Comparison of ENCODE assay signal across 18 cellular contexts in genomic region chr12:124448241-124448954, GRCh38.
DNase-seq lines count a peak whose midpoint lies in the region; ATAC-seq, FAIRE-seq and TF ChIP-seq lines count a peak whose summit lies in the region.
"Had no signal": no experiment of that assay in that cellular context is flagged by ENCODE, and none has a peak within 500 bp of the region (broad histone marks: within the 10 kb centered on the region; RNA-seq: fewer than 3 reads in every experiment).

No MANE protein-coding gene starts in this region.

- no peak overlapping the region for H3K4me3 ChIP-seq in astrocyte (ENCODE audit: insufficient read depth, low read depth, low read length)
- no peak overlapping the region for H3K4me3 ChIP-seq in neural progenitor cell
- H3K4me3 ChIP-seq: A549, GM23248, SJCRH30 had no signal

- intact Hi-C loops in Right ventricle myocardium superior (cut with DNase I) = no loop called here
- intact Hi-C loops in cardiac septum (cut with DNase I) = no loop called here

- H3K79me2 ChIP-seq in astrocyte (ENCODE audit: insufficient read depth, low read length) = peaks cover 59% of the 10 kb centered on the region
- no peaks in the 10 kb centered on the region for H3K79me2 ChIP-seq in neural progenitor cell (ENCODE audit: low read depth)

- H3K9me3 ChIP-seq in astrocyte (ENCODE audit: insufficient read depth, low read depth, low read length) (no peaks in the 10 kb centered on the region), neural progenitor cell (ENCODE audit: low read depth) (no peaks in the 10 kb centered on the region)
- H3K9me3 ChIP-seq: A549, SJCRH30 had no signal

- no peak overlapping the region for H3K27ac ChIP-seq in astrocyte (ENCODE audit: low read depth, low read length)
- H3K27ac ChIP-seq in neural progenitor cell = no peak overlapping the region
- H3K27ac ChIP-seq: A549, C4-2B, GM23248, SJCRH30 had no signal

- H3K9ac ChIP-seq in astrocyte (ENCODE audit: low read length) (no peak overlapping the region), neural progenitor cell (no peak overlapping the region)
- H3K9ac ChIP-seq: GM23248 had no signal

- no peak overlapping the region for H2AFZ ChIP-seq in astrocyte (ENCODE audit: low read depth, low read length)
- H2AFZ ChIP-seq in neural progenitor cell (replicated peaks) = no peak overlapping the region
- H2AFZ ChIP-seq: GM23248 had no signal

- H3K27ac Mint-ChIP-seq in astrocyte (ENCODE audit: unreplicated experiment) (peak overlapping the region; percentile 43), neural progenitor cell (peak overlapping the region; percentile 83)

- H3K36me3 Mint-ChIP-seq in astrocyte (ENCODE audit: low read depth, unreplicated experiment) = peaks cover 24% of the 10 kb centered on the region
- peaks cover 9% of the 10 kb centered on the region for H3K36me3 Mint-ChIP-seq in neural progenitor cell

- H3F3A ChIP-seq in neural progenitor cell (ENCODE audit: low read depth) = peaks cover 11% of the 10 kb centered on the region

- TF ChIP-seq CTCF in astrocyte (IDR thresholded peaks at IDR 0.05; ENCODE audit: insufficient read depth, low read depth, low read length) = no peak
- TF ChIP-seq CTCF in neural progenitor cell (IDR thresholded peaks at IDR 0.05) = no peak

- no peak overlapping the region for H3K4me2 ChIP-seq in astrocyte (ENCODE audit: low read length)
- H3K4me2 ChIP-seq in neural progenitor cell = no peak overlapping the region
- H3K4me2 ChIP-seq: A549 had no signal

- H3K9me3 Mint-ChIP-seq in astrocyte (ENCODE audit: unreplicated experiment) (no peaks in the 10 kb centered on the region), neural progenitor cell (no peaks in the 10 kb centered on the region)

- ATAC-seq in Right ventricle myocardium superior (ENCODE audit: poor library complexity) (no peak), GM21381 (IDR thresholded peaks at IDR 0.05; ENCODE audit: unreplicated experiment) (no peak)
- ATAC-seq: A549, HCT116 had no signal

- peaks cover 7% of the 10 kb centered on the region for H3K36me3 ChIP-seq in astrocyte (ENCODE audit: insufficient read depth, low read length)
- no peaks in the 10 kb centered on the region for H3K36me3 ChIP-seq in neural progenitor cell

- H3K4me1 ChIP-seq in astrocyte (ENCODE audit: insufficient read depth, low read length) (peaks cover 18% of the 10 kb centered on the region), neural progenitor cell (peaks cover 21% of the 10 kb centered on the region)

- H4K20me1 ChIP-seq in astrocyte (ENCODE audit: insufficient read depth, low read length) (peaks cover 86% of the 10 kb centered on the region), neural progenitor cell (ENCODE audit: low read depth) (peaks cover 49% of the 10 kb centered on the region)

- peak; percentile 19 for DNase-seq in Right ventricle myocardium superior
- DNase-seq in cardiac septum (ENCODE audit: low spot score) = no peak
- DNase-seq in astrocyte (ENCODE audit: low read depth) = no peak
- DNase-seq in neural progenitor cell (ENCODE audit: low spot score) = no peak
- no peak for DNase-seq in amniotic stem cell (lab: John Stamatoyannopoulos, UW)
- no peak for DNase-seq in SIG-M5 treated with dmso at 0.1 percent for 504 hours (lab: John Stamatoyannopoulos, UW; ENCODE audit: unreplicated experiment)
- no peak for DNase-seq in stimulated activated CD4-positive, alpha-beta T cell treated with anti-CD3 and anti-CD28 coated beads, Interleukin-4, amount 100 ng/mL, for 4 hours
- DNase-seq: GM23248, KBM-7, MV-4-11, NCI-H1417, NCI-H187 treated with DMSO at 0.1 percent for 48 hours, NCI-H526 treated with DMSO at 0.1 percent for 48 hours, SJCRH30 had no signal

- H3K27me3 ChIP-seq in astrocyte (ENCODE audit: insufficient read depth, low read length) (no peaks in the 10 kb centered on the region), neural progenitor cell (no peaks in the 10 kb centered on the region)
- H3K27me3 ChIP-seq: SJCRH30 had no signal

- H3K4me3 Mint-ChIP-seq in astrocyte (ENCODE audit: unreplicated experiment) = no peak overlapping the region
- no peak overlapping the region for H3K4me3 Mint-ChIP-seq in neural progenitor cell

- H3K27me3 Mint-ChIP-seq in astrocyte (ENCODE audit: low read depth, unreplicated experiment) (no peaks in the 10 kb centered on the region), neural progenitor cell (ENCODE audit: insufficient read depth, low read depth) (peaks cover 6% of the 10 kb centered on the region)

- peaks cover 31% of the 10 kb centered on the region for H3K4me1 Mint-ChIP-seq in astrocyte (ENCODE audit: low read depth, unreplicated experiment)
- H3K4me1 Mint-ChIP-seq in neural progenitor cell = peaks cover 47% of the 10 kb centered on the region

- FAIRE-seq in astrocyte (lab: Jason Lieb, UNC) = no peak
- FAIRE-seq: A549 had no signal
